ENCODE assay signal across 11 cellular contexts in the genomic region with DNA sequence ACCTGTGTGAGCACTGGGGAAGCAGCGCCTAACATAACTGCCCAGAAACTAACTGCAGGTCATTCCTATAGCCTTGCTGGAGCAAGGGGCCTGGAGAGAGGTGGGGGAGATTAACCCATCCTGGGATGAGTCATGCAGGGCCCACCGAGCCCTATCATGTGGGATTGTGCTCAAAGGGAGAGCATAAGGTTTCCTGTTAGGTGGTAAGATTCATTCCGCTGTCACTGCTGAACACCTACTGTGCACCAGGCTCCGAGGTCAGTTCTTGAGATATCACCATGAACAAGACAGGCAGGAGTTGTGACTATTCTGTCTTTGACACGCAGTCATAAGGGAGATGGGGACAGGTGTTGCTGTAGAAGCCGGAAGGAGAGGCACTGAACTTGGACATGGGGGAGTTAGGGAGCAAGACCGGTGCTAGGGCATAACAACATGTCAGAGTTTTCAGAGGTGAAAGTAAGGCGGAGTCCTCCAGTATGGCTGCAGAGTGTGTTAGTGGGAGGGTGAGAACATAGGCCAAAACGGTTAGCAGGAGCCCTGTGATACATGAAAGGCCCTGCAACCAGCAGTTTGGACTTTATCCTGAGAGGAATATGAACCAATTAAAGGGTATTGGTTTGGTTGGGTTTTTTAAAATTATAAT. TPM values are rescaled to one million over a fixed set of nuclear protein-coding genes. Genes with fewer than 3 reads are reported as not detected.
DNase-seq lines count a peak whose midpoint lies in the region; ATAC-seq, FAIRE-seq and TF ChIP-seq lines count a peak whose summit lies in the region.
"Had no signal": no experiment of that assay in that cellular context is flagged by ENCODE, and none has a peak within 500 bp of the region (broad histone marks: within the 10 kb centered on the region; RNA-seq: fewer than 3 reads in every experiment).

No MANE protein-coding gene starts in this region.

- no peaks in the 10 kb centered on the region for H3K9me3 ChIP-seq in tibial nerve

- peaks cover 5% of the 10 kb centered on the region for H3K27me3 Mint-ChIP-seq in glutamatergic neuron (ENCODE audit: unreplicated experiment)

- peak overlapping the region; percentile 79 for H3K4me3 Mint-ChIP-seq in glutamatergic neuron (ENCODE audit: unreplicated experiment)
- H3K4me3 Mint-ChIP-seq in stimulated activated effector memory CD8-positive, alpha-beta T cell treated with anti-CD3 and anti-CD28 coated beads, Interleukin-12 subunit alpha, Interleukin-12 subunit beta, amount 100 ng/mL, for 72 hours: peak overlapping the region; percentile 100

- peaks cover 0 to 26% (median 14%) of the 10 kb centered on the region in 4 donors for H3K4me1 ChIP-seq in tibial nerve

- ATAC-seq in stimulated activated effector memory CD8-positive, alpha-beta T cell treated with anti-CD3 and anti-CD28 coated beads, Interleukin-12 subunit alpha, Interleukin-12 subunit beta, amount 100 ng/mL, for 72 hours: no peak
- ATAC-seq in HG03354 (IDR thresholded peaks at IDR 0.05; ENCODE audit: poor library complexity, severe bottlenecking, unreplicated experiment): no peak

- no peaks in the 10 kb centered on the region for H3K36me3 Mint-ChIP-seq in glutamatergic neuron (ENCODE audit: unreplicated experiment)
- peaks cover 31% of the 10 kb centered on the region for H3K36me3 Mint-ChIP-seq in stimulated activated effector memory CD8-positive, alpha-beta T cell treated with anti-CD3 and anti-CD28 coated beads, Interleukin-12 subunit alpha, Interleukin-12 subunit beta, amount 100 ng/mL, for 72 hours

- 73 to 80% methylated on average over 9 of the region's 9 CpGs for WGBS in tibial nerve, 2 donors

- no peaks in the 10 kb centered on the region for H3K27me3 ChIP-seq in tibial nerve

- peak overlapping the region; percentile 24 for H3K27ac Mint-ChIP-seq in glutamatergic neuron (ENCODE audit: unreplicated experiment)
- peak overlapping the region; percentile 13 for H3K27ac Mint-ChIP-seq in stimulated activated effector memory CD8-positive, alpha-beta T cell treated with anti-CD3 and anti-CD28 coated beads, Interleukin-12 subunit alpha, Interleukin-12 subunit beta, amount 100 ng/mL, for 72 hours

- TF ChIP-seq CTCF in VCaP (conservative IDR thresholded peaks at IDR 0.05) (no peak), glutamatergic neuron (IDR thresholded peaks at IDR 0.05; ENCODE audit: partially characterized antibody, unreplicated experiment) (no peak), tibial nerve (IDR thresholded peaks at IDR 0.05) (no peak), D721Med (IDR thresholded peaks at IDR 0.05; ENCODE audit: insufficient read depth, missing control alignments) (no peak)

- H3K9me3 Mint-ChIP-seq in glutamatergic neuron (ENCODE audit: unreplicated experiment): peaks cover 3% of the 10 kb centered on the region
- H3K9me3 Mint-ChIP-seq in stimulated activated effector memory CD8-positive, alpha-beta T cell treated with anti-CD3 and anti-CD28 coated beads, Interleukin-12 subunit alpha, Interleukin-12 subunit beta, amount 100 ng/mL, for 72 hours: no peaks in the 10 kb centered on the region

- DNase-seq in activated CD8-positive, alpha-beta memory T cell treated with anti-CD3 and anti-CD28 coated beads for 24 hours: peak; percentile 55
- no peak for DNase-seq in activated CD8-positive, alpha-beta memory T cell treated with anti-CD3 and anti-CD28 coated beads, Interleukin-2, amount 50 U/mL, for 48 hours
- DNase-seq in glutamatergic neuron: no peak
- DNase-seq in stimulated activated effector memory CD8-positive, alpha-beta T cell treated with anti-CD3 and anti-CD28 coated beads, Interleukin-12 subunit alpha, Interleukin-12 subunit beta, amount 100 ng/mL, for 72 hours (ENCODE audit: low spot score in 2 of 2): no peak
- no peak for DNase-seq in tibial nerve (ENCODE audit: low spot score in 2 of 2)
- no peak for DNase-seq in D721Med (ENCODE audit: insufficient read length, low spot score)
- DNase-seq: hippocampal formation, NCI-H187 had no signal

- H3K4me1 Mint-ChIP-seq in glutamatergic neuron (ENCODE audit: low read depth, unreplicated experiment): peaks cover 7% of the 10 kb centered on the region
- H3K4me1 Mint-ChIP-seq in stimulated activated effector memory CD8-positive, alpha-beta T cell treated with anti-CD3 and anti-CD28 coated beads, Interleukin-12 subunit alpha, Interleukin-12 subunit beta, amount 100 ng/mL, for 72 hours: peaks cover 70% of the 10 kb centered on the region

- H3K36me3 ChIP-seq in tibial nerve: peaks cover 0 to 13% (median 0%) of the 10 kb centered on the region in 3 donors

- FAIRE-seq in D721Med (lab: Jason Lieb, UNC): no peak

- no peak for TF ChIP-seq POLR2A in tibial nerve (IDR thresholded peaks at IDR 0.05)

- H3K27ac ChIP-seq in VCaP: peak overlapping the region; percentile 97; the same call in 1 of the 2 replicates
- no peak overlapping the region for H3K27ac ChIP-seq in tibial nerve

- H3K4me3 ChIP-seq in tibial nerve: no peak overlapping the region

- TF ChIP-seq EP300 in tibial nerve (IDR thresholded peaks at IDR 0.05): no peak

RNA-seq across cellular contexts. Expression of gene SLC25A38, which starts 2.4 kb away (rescaled TPM):
- 21.1 TPM for total RNA-seq in glutamatergic neuron (ENCODE audit: unreplicated experiment)
- 10 to 100 TPM; 21.9 to 35.0 (median 29.6) TPM for total RNA-seq in tibial nerve

RNA-seq across cellular contexts. Expression of gene RPSA, which starts 20.9 kb away (rescaled TPM):
- 716 TPM for total RNA-seq in glutamatergic neuron (ENCODE audit: unreplicated experiment)
- 1,000 to 10,000 TPM in 1 of 4 donors, 100 to 1,000 TPM in 3; 744 to 1,023 (median 854) TPM for total RNA-seq in tibial nerve

RNA-seq across cellular contexts. Expression of gene CCR8, which starts 56.1 kb away (rescaled TPM):
- not detected for total RNA-seq in glutamatergic neuron (ENCODE audit: unreplicated experiment)
- total RNA-seq in tibial nerve: not detected
- total RNA-seq: subcutaneous adipose tissue had no signal
